In the genomic region with DNA sequence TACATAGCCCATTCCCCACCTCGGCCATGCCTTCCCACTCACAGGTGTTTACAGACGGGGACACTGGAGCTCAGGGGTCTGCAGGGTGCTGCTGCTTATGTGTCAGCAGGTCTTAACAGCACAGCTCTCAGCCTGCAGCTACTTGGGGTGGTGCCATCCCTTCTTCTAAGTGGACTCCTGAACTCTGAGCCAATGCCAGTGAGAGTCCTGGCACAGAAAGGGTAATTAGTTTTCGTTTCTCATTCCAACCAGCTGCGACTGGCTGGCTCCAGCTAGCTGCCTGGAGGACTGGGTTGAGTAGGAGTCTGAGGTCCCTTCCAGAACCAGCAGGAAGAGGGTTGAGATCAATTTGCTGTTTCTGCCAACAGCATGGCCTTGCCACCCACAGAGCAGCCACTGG, we compare ENCODE assay signal across 24 cellular contexts.
A peak's percentile ranks its signal among the peaks of the same experiment; 100 is the strongest.
DNase-seq lines count a peak whose midpoint lies in the region; ATAC-seq lines count a peak whose summit lies in the region.
"Had no signal": no experiment of that assay in that cellular context is flagged by ENCODE, and none has a peak within 500 bp of the region (broad histone marks: within the 10 kb centered on the region; RNA-seq: fewer than 3 reads in every experiment).

No MANE protein-coding gene starts in this region.

- H3K4me3 Mint-ChIP-seq in activated T-helper 2 cell treated with anti-CD3 and anti-CD28 coated beads, Interferon-gamma antibody, Interleukin-2, Interleukin-4, amounts not matched to agents 10 μg/mL and 5 μg/mL and 100 μg/mL, durations not matched to agents 14 hours and 24 hours and 36 hours (ENCODE audit: low read depth), result no peak overlapping the region
- H3K4me3 Mint-ChIP-seq: activated naive CD8-positive, alpha-beta T cell treated with anti-CD3 and anti-CD28 coated beads for 36 hours; neural crest cell; T-helper 2 cell treated with Interferon-gamma antibody and Interleukin-4, amounts not matched to agents 5 μg/mL and 100 μg/mL, for 36 hours had no signal

- H3K4me1 Mint-ChIP-seq in activated T-helper 2 cell treated with anti-CD3 and anti-CD28 coated beads, Interferon-gamma antibody, Interleukin-2, Interleukin-4, amounts not matched to agents 10 μg/mL and 5 μg/mL and 100 μg/mL, durations not matched to agents 14 hours and 24 hours and 36 hours (ENCODE audit: low read depth), result no peaks in the 10 kb centered on the region
- H3K4me1 Mint-ChIP-seq: activated naive CD8-positive, alpha-beta T cell treated with anti-CD3 and anti-CD28 coated beads for 36 hours had no signal

- no peaks in the 10 kb centered on the region for H3K9me3 Mint-ChIP-seq in activated T-helper 2 cell treated with anti-CD3 and anti-CD28 coated beads, Interferon-gamma antibody, Interleukin-2, Interleukin-4, amounts not matched to agents 10 μg/mL and 5 μg/mL and 100 μg/mL, durations not matched to agents 14 hours and 24 hours and 36 hours
- H3K9me3 Mint-ChIP-seq: activated naive CD8-positive, alpha-beta T cell treated with anti-CD3 and anti-CD28 coated beads for 36 hours; T-helper 2 cell treated with Interferon-gamma antibody and Interleukin-4, amounts not matched to agents 5 μg/mL and 100 μg/mL, for 36 hours had no signal

- DNase-seq in Right ventricle myocardium inferior (ENCODE audit: missing footprints), result no peak
- DNase-seq in cardiac septum (ENCODE audit: low spot score), result no peak
- peak; percentile 15 to 21 for DNase-seq in hippocampal formation (lab: John Stamatoyannopoulos, UW)
- no peak for DNase-seq in activated T-helper 2 cell treated with anti-CD3 and anti-CD28 coated beads, Interferon-gamma antibody, Interleukin-2, Interleukin-4, amounts not matched to agents 10 μg/mL and 5 μg/mL and 100 μg/mL, durations not matched to agents 14 hours and 24 hours and 36 hours (ENCODE audit: low spot score)
- DNase-seq in HT-29 (ENCODE audit: low spot score), result no peak
- DNase-seq in islet precursor cell, result no peak
- DNase-seq: activated naive CD8-positive, alpha-beta T cell treated with anti-CD3 and anti-CD28 coated beads for 36 hours; activated T-cell treated with anti-CD3 and anti-CD28 coated beads, Interleukin-2, amount 50 U/mL, for 48 hours; DMS153; effector memory CD4-positive, alpha-beta T cell; glutamatergic neuron; GOT3; MM.1S; NCI-H187; NCI-H69; stimulated activated naive CD4-positive, alpha-beta T cell treated with Interleukin-2 at 50 U/mL for 16 hours; trophoblast cell had no signal

- H3K27ac Mint-ChIP-seq in activated T-helper 2 cell treated with anti-CD3 and anti-CD28 coated beads, Interferon-gamma antibody, Interleukin-2, Interleukin-4, amounts not matched to agents 10 μg/mL and 5 μg/mL and 100 μg/mL, durations not matched to agents 14 hours and 24 hours and 36 hours, result no peak overlapping the region
- H3K27ac Mint-ChIP-seq: activated naive CD8-positive, alpha-beta T cell treated with anti-CD3 and anti-CD28 coated beads for 36 hours; T-helper 2 cell treated with Interferon-gamma antibody and Interleukin-4, amounts not matched to agents 5 μg/mL and 100 μg/mL, for 36 hours had no signal

- peak; percentile 64 for ATAC-seq in Right ventricle myocardium inferior

- intact Hi-C loops in Right ventricle myocardium inferior (cut with DNase I), result no loop called here
- intact Hi-C loops in cardiac septum (cut with DNase I), result no loop called here
- intact Hi-C loops in activated T-helper 2 cell treated with anti-CD3 and anti-CD28 coated beads, Interferon-gamma antibody, Interleukin-2, Interleukin-4, amounts not matched to agents 10 μg/mL and 5 μg/mL and 100 μg/mL, durations not matched to agents 14 hours and 24 hours and 36 hours (cut with micrococcal nuclease), result no loop called here

- peaks cover 9% of the 10 kb centered on the region for H3K27me3 Mint-ChIP-seq in activated T-helper 2 cell treated with anti-CD3 and anti-CD28 coated beads, Interferon-gamma antibody, Interleukin-2, Interleukin-4, amounts not matched to agents 10 μg/mL and 5 μg/mL and 100 μg/mL, durations not matched to agents 14 hours and 24 hours and 36 hours (ENCODE audit: low read depth)

- no peaks in the 10 kb centered on the region for H3K36me3 Mint-ChIP-seq in activated T-helper 2 cell treated with anti-CD3 and anti-CD28 coated beads, Interferon-gamma antibody, Interleukin-2, Interleukin-4, amounts not matched to agents 10 μg/mL and 5 μg/mL and 100 μg/mL, durations not matched to agents 14 hours and 24 hours and 36 hours (ENCODE audit: low read depth)
- H3K36me3 Mint-ChIP-seq: activated naive CD8-positive, alpha-beta T cell treated with anti-CD3 and anti-CD28 coated beads for 36 hours had no signal

- H3K27ac ChIP-seq in angular gyrus (ENCODE audit: low read depth, low read length) (peak overlapping the region; percentile 84), temporal lobe (ENCODE audit: low read depth, low read length) (peak overlapping the region; percentile 83)
- H3K27ac ChIP-seq: BLaER1, cardiac muscle cell, SK-N-MC had no signal

Comparison
In these comparisons a context has a peak if more than half of its experiments do, and no peak if none do; other contexts are left out.
1. DNase-seq: peak in hippocampal formation (2 of 2); none in Right ventricle myocardium inferior (single experiment), cardiac septum (single experiment), activated T-helper 2 cell treated with anti-CD3 and anti-CD28 coated beads, Interferon-gamma antibody, Interleukin-2, Interleukin-4, amounts not matched to agents 10 μg/mL and 5 μg/mL and 100 μg/mL, durations not matched to agents 14 hours and 24 hours and 36 hours (single experiment), HT-29 (single experiment) and islet precursor cell (single experiment).